Comparison of ENCODE assay signal across 15 cellular contexts in genomic region chr22:19980766-19981165, GRCh38. TPM values are rescaled to one million over a fixed set of nuclear protein-coding genes. Genes with fewer than 3 reads are reported as not detected.
"Had no signal": no experiment of that assay in that cellular context is flagged by ENCODE, and none has a peak within 500 bp of the region (broad histone marks: within the 10 kb centered on the region; RNA-seq: fewer than 3 reads in every experiment).

No MANE protein-coding gene starts in this region.

- H3K4me3 ChIP-seq: cardiac muscle cell, coronary artery, smooth muscle cell had no signal

- H3K27ac Mint-ChIP-seq: endodermal cell, immature natural killer cell, type B pancreatic cell had no signal

- H3K27me3 Mint-ChIP-seq: naive thymus-derived CD8-positive, alpha-beta T cell; type B pancreatic cell had no signal

- ATAC-seq: left colon; naive thymus-derived CD8-positive, alpha-beta T cell had no signal

- H3K36me3 Mint-ChIP-seq: immature natural killer cell; naive thymus-derived CD8-positive, alpha-beta T cell; type B pancreatic cell had no signal

- H3K4me3 Mint-ChIP-seq: endodermal cell; immature natural killer cell; naive thymus-derived CD8-positive, alpha-beta T cell; type B pancreatic cell had no signal

- DNase-seq: effector CD4-positive, alpha-beta T cell; endodermal cell; foreskin melanocyte; immature natural killer cell; left colon; nucleus accumbens; stimulated activated CD4-positive, alpha-beta T cell treated with anti-CD3 and anti-CD28 coated beads, Interleukin-2, amount 100 ng/mL, for 48 hours; stimulated activated naive CD4-positive, alpha-beta T cell treated with Interleukin-2 at 50 U/mL for 16 hours had no signal

- H3K27ac ChIP-seq: cardiac muscle cell, coronary artery, parathyroid adenoma had no signal

- H3K27me3 ChIP-seq: cardiac muscle cell had no signal

- H3K9me3 Mint-ChIP-seq: endodermal cell; immature natural killer cell; naive thymus-derived CD8-positive, alpha-beta T cell; neural crest cell; type B pancreatic cell had no signal

RNA-seq across cellular contexts. Expression of gene TXNRD2, which starts 39.1 kb away (rescaled TPM):
- total RNA-seq: smooth muscle cell had no signal
